In genomic region chr7:68449099-68449498, GRCh38 we compare ENCODE assay signal across 8 cellular contexts.
"Had no signal": no experiment of that assay in that cellular context is flagged by ENCODE, and none has a peak within 500 bp of the region (broad histone marks: within the 10 kb centered on the region; RNA-seq: fewer than 3 reads in every experiment).

No MANE protein-coding gene starts in this region.

- H3K4me1 Mint-ChIP-seq: IgD-negative memory B cell had no signal

- H3K4me1 ChIP-seq: HAP-1 had no signal

- FAIRE-seq: HTR-8/SVneo had no signal

- H3K36me3 ChIP-seq: HAP-1 had no signal

- H3K27me3 Mint-ChIP-seq: IgD-negative memory B cell had no signal

- H3K4me3 ChIP-seq: GM23248, HAP-1 had no signal

- ATAC-seq: HCT116 had no signal

- H3K4me3 Mint-ChIP-seq: IgD-negative memory B cell had no signal

- H2AFZ ChIP-seq: GM23248 had no signal

- H3K9ac ChIP-seq: GM23248 had no signal

- DNase-seq: GM23248, GOT3, H7, KG1 had no signal

- H3K27ac ChIP-seq: GM23248 had no signal
